ENCODE assay signal across 9 cellular contexts in the genomic region with DNA sequence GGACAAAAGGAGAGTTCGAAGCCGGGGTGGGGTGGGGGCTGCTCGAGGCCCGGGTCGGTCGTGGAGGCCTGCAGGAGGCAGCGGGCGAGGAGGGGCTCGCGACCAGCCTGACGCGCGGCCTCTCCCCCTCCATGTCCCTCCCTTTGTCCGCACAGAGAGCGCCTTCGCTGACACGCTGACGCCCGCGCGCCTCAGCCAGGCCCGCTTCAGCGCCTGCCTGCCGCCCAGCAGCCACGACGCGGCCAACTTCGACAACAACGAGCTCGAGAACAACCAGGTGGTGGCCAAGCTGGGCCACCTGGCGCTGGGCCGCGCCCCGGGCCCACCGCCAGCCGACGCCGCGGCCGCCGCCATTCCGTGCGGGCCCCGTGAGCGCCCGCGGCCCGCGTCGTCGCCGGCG. TPM values are rescaled to one million over a fixed set of nuclear protein-coding genes. Genes with fewer than 3 reads are reported as not detected.
DNase-seq lines count a peak whose midpoint lies in the region; ATAC-seq and TF ChIP-seq lines count a peak whose summit lies in the region.
"Had no signal": no experiment of that assay in that cellular context is flagged by ENCODE, and none has a peak within 500 bp of the region (broad histone marks: within the 10 kb centered on the region; RNA-seq: fewer than 3 reads in every experiment).

No MANE protein-coding gene starts in this region.

- no CpG with 5 or more reads among the region's 53 CpGs for WGBS in iPS DF 6.9 (ENCODE audit: insufficient coverage, insufficient read length)
- WGBS in trophoblast cell (ENCODE audit: extremely low coverage, insufficient coverage, insufficient read length) = no CpG with 5 or more reads among the region's 53 CpGs

- peak overlapping the region; percentile 50 for H2AFZ ChIP-seq in trophoblast cell (ENCODE audit: insufficient read depth, low read length, poor library complexity)

- no peaks in the 10 kb centered on the region for H3K27me3 ChIP-seq in CD8-positive, alpha-beta T cell (ENCODE audit: insufficient read depth, low read length)
- H3K27me3 ChIP-seq in iPS DF 6.9 (ENCODE audit: control insufficient read depth, insufficient read depth, low read length) = peaks cover 8% of the 10 kb centered on the region; the same call in 1 of the 2 replicates
- H3K27me3 ChIP-seq in trophoblast cell (ENCODE audit: insufficient read depth, low read length) = peaks cover 21% of the 10 kb centered on the region

- peaks cover 5% of the 10 kb centered on the region for H3K27me3 Mint-ChIP-seq in CD8-positive, alpha-beta T cell (ENCODE audit: low read depth)
- H3K27me3 Mint-ChIP-seq in T-cell (peaks cover 0 to 6% of the 10 kb centered on the region in 2 donors), HFFc6 (ENCODE audit: insufficient read depth) (peaks cover 4% of the 10 kb centered on the region)

- no peak for TF ChIP-seq CTCF in CD8-positive, alpha-beta T cell (IDR thresholded peaks at IDR 0.05)
- TF ChIP-seq CTCF in HFFc6 (IDR thresholded peaks at IDR 0.05) = no peak

- H2BK5ac ChIP-seq in trophoblast cell (ENCODE audit: low read depth, low read length, poor library complexity) = no peak overlapping the region

- no peaks in the 10 kb centered on the region for H3K79me2 ChIP-seq in trophoblast cell (ENCODE audit: control insufficient read depth, insufficient read depth, low read length, poor library complexity)

- H3K4me2 ChIP-seq in trophoblast cell (ENCODE audit: low read length) = peak overlapping the region; percentile 56

- POLR2A ChIA-PET in CD8-positive, alpha-beta T cell (lab: Charles Lee) = interaction anchor here (1.1 to 1.3 kb wide), 4 partner anchors 11 to 677 kb away, joined by 3 to 6 read pairs (median 3); partner anchors contain the start of gene FBXW11
- POLR2A ChIA-PET in T-cell (lab: Charles Lee) = interaction anchor here in 1 of 2 donors (0.6 kb wide), 1 partner anchor 569 kb away, joined by 5 read pairs; no protein-coding TSS in a partner anchor

- no peak overlapping the region for H3K9ac ChIP-seq in trophoblast cell (ENCODE audit: low read length)

- no peak overlapping the region for H3K23ac ChIP-seq in trophoblast cell (ENCODE audit: low read length)

- intact Hi-C loops in CD8-positive, alpha-beta T cell (cut with DNase I, micrococcal nuclease) = no loop called here

- peaks cover 2% of the 10 kb centered on the region for H3K9me3 Mint-ChIP-seq in CD8-positive, alpha-beta T cell
- no peaks in the 10 kb centered on the region for H3K9me3 Mint-ChIP-seq in T-cell
- H3K9me3 Mint-ChIP-seq in HFFc6 = peaks cover 4% of the 10 kb centered on the region

- H3K9me3 ChIP-seq in CD8-positive, alpha-beta T cell (ENCODE audit: low read length) = no peaks in the 10 kb centered on the region
- H3K9me3 ChIP-seq in iPS DF 6.9 (ENCODE audit: control insufficient read depth, insufficient read depth, low read length) = no peaks in the 10 kb centered on the region
- H3K9me3 ChIP-seq in trophoblast cell (ENCODE audit: insufficient read depth, low read depth, low read length) = peaks cover 11% of the 10 kb centered on the region

- peaks cover 1% of the 10 kb centered on the region for H3K4me1 ChIP-seq in CD8-positive, alpha-beta T cell (ENCODE audit: insufficient read depth, low read length)
- H3K4me1 ChIP-seq in iPS DF 6.9 (ENCODE audit: control insufficient read depth, insufficient read depth, low read length) (0 out of 2 replicates have a peak, but pooled peaks cover 1% of the 10 kb centered on the region), trophoblast cell (ENCODE audit: control insufficient read depth in 1 of 2, insufficient read depth in 2 of 2, low read length in 2 of 2) (peaks cover 9 to 11% of the 10 kb centered on the region in 2 experiments)

- no peak overlapping the region for H2AK5ac ChIP-seq in trophoblast cell (ENCODE audit: low read length)

- peaks cover 3% of the 10 kb centered on the region for H3K79me1 ChIP-seq in trophoblast cell (ENCODE audit: low read length)

- no peak for ATAC-seq in CD8-positive, alpha-beta T cell
- ATAC-seq in T-cell (replicated peaks in 1 of 4) (no peak), GM21423 (IDR thresholded peaks at IDR 0.05; ENCODE audit: unreplicated experiment) (no peak)

- H3K27ac ChIP-seq in CD8-positive, alpha-beta T cell (ENCODE audit: low read depth, low read length) = no peak overlapping the region
- H3K27ac ChIP-seq in iPS DF 6.9 (ENCODE audit: low read length) (no peak overlapping the region), trophoblast cell (ENCODE audit: low read depth, low read length) (no peak overlapping the region)

- peaks cover 14% of the 10 kb centered on the region for H3K4me1 Mint-ChIP-seq in CD8-positive, alpha-beta T cell (ENCODE audit: low read depth)
- H3K4me1 Mint-ChIP-seq in T-cell (peaks cover 7 to 15% (median 12%) of the 10 kb centered on the region in 3 donors), HFFc6 (ENCODE audit: low read depth) (no peaks in the 10 kb centered on the region)

- no peaks in the 10 kb centered on the region for H3K36me3 Mint-ChIP-seq in CD8-positive, alpha-beta T cell
- H3K36me3 Mint-ChIP-seq in T-cell (no peaks in the 10 kb centered on the region), HFFc6 (ENCODE audit: low read depth) (peaks cover 7% of the 10 kb centered on the region)

- H3K4me3 Mint-ChIP-seq in CD8-positive, alpha-beta T cell = peak overlapping the region; percentile 76
- peak overlapping the region; percentile 55 to 60 (median 58) for H3K4me3 Mint-ChIP-seq in T-cell
- no peak overlapping the region for H3K4me3 Mint-ChIP-seq in HFFc6

- H3K18ac ChIP-seq in trophoblast cell (ENCODE audit: low read length) = no peak overlapping the region

- CTCF ChIA-PET in CD8-positive, alpha-beta T cell (lab: Charles Lee) = interaction anchor here (1.3 to 10.2 kb wide), 3 partner anchors 13 to 250 kb away, joined by 3 to 61 read pairs (median 4); no protein-coding TSS in a partner anchor
- CTCF ChIA-PET in T-cell (lab: Charles Lee) = interaction anchor here in 1 of 2 donors (0.6 to 0.8 kb wide), 2 partner anchors 14 to 206 kb away, joined by 3 to 6 read pairs; no protein-coding TSS in a partner anchor

- no peak overlapping the region for H4K91ac ChIP-seq in trophoblast cell (ENCODE audit: low read depth, low read length)

- H3K14ac ChIP-seq in trophoblast cell (ENCODE audit: low read length) = no peak overlapping the region

- H3K4ac ChIP-seq in trophoblast cell (ENCODE audit: low read depth, low read length) = no peak overlapping the region

- DNase-seq in CD8-positive, alpha-beta T cell = no peak
- DNase-seq in T-cell (no peak), iPS DF 6.9 (ENCODE audit: low read depth, low spot score) (no peak), trophoblast cell (no peak), DMS 273 (lab: John Stamatoyannopoulos, UW; ENCODE audit: unreplicated experiment) (no peak), HFFc6 (no peak)
- DNase-seq: mammary epithelial cell, NCI-H146 had no signal

- no peak overlapping the region for H4K12ac ChIP-seq in trophoblast cell (ENCODE audit: low read depth, low read length)

- no peak overlapping the region for H2BK12ac ChIP-seq in trophoblast cell (ENCODE audit: low read length)

- no peaks in the 10 kb centered on the region for H3K36me3 ChIP-seq in CD8-positive, alpha-beta T cell (ENCODE audit: insufficient read depth, low read length)
- H3K36me3 ChIP-seq in iPS DF 6.9 (ENCODE audit: control insufficient read depth, insufficient read depth, low read length) = no peaks in the 10 kb centered on the region
- no peaks in the 10 kb centered on the region for H3K36me3 ChIP-seq in trophoblast cell (ENCODE audit: control insufficient read depth in 1 of 2, insufficient read depth in 2 of 2, low read length in 2 of 2)

- H3K4me3 ChIP-seq in CD8-positive, alpha-beta T cell (ENCODE audit: low read depth, low read length) = no peak overlapping the region
- H3K4me3 ChIP-seq in iPS DF 6.9 (ENCODE audit: low read length) (peak overlapping the region; percentile 50; the same call in 1 of the 2 replicates), trophoblast cell (ENCODE audit: low read depth, low read length) (peak overlapping the region; percentile 55)

- no peak overlapping the region for H3K27ac Mint-ChIP-seq in CD8-positive, alpha-beta T cell
- H3K27ac Mint-ChIP-seq in T-cell (peak overlapping the region in 1 of 2 donors; percentile 53), HFFc6 (no peak overlapping the region)

- no peak overlapping the region for H4K8ac ChIP-seq in trophoblast cell (ENCODE audit: low read depth, low read length)

- H2BK120ac ChIP-seq in trophoblast cell (ENCODE audit: insufficient read depth, low read length, poor library complexity) = no peak overlapping the region

RNA-seq across cellular contexts. Expression of gene NEURL1B, which starts 42.2 kb away (rescaled TPM):
- under 1 TPM; 0.05 to 0.11 TPM for total RNA-seq in CD8-positive, alpha-beta T cell
- total RNA-seq in T-cell = under 1 TPM; 0.07 to 0.64 (median 0.20) TPM
- polyA plus RNA-seq in trophoblast cell (2013) = 0.37 and 0.45 TPM in 2 replicates
- total RNA-seq in HFFc6 (2021; fragmentation: NEBNext Ultra II Directional; extraction: Animal tissue kit (Norgen Biotek cat#: 25700)) = 1 to 10 TPM; 2.0 to 8.6 (median 7.1) TPM
